ENCODE assay signal across 13 cellular contexts in genomic region chr15:64004582-64004981, GRCh38. TPM values are rescaled to one million over a fixed set of nuclear protein-coding genes. Genes with fewer than 3 reads are reported as not detected.
A peak's percentile ranks its signal among the peaks of the same experiment; 100 is the strongest.
DNase-seq lines count a peak whose midpoint lies in the region; ATAC-seq and TF ChIP-seq lines count a peak whose summit lies in the region.
"Had no signal": no experiment of that assay in that cellular context is flagged by ENCODE, and none has a peak within 500 bp of the region (broad histone marks: within the 10 kb centered on the region; RNA-seq: fewer than 3 reads in every experiment).

No MANE protein-coding gene starts in this region.

- no peaks in the 10 kb centered on the region for H3K9me3 ChIP-seq in stomach
- H3K9me3 ChIP-seq: testis had no signal

- no peaks in the 10 kb centered on the region for H3K27me3 ChIP-seq in stomach
- H3K27me3 ChIP-seq: testis had no signal

- ATAC-seq in left ventricle myocardium superior: peak; percentile 58
- no peak for ATAC-seq in GM18505 (IDR thresholded peaks at IDR 0.05; ENCODE audit: unreplicated experiment)
- ATAC-seq in GM21737 (IDR thresholded peaks at IDR 0.05; ENCODE audit: unreplicated experiment): no peak

- H3K4me3 ChIP-seq in HFF-Myc (replicated peaks; ENCODE audit: low read depth, low read length) (no peak overlapping the region), stomach (no peak overlapping the region)
- H3K4me3 ChIP-seq: testis had no signal

- no peak for TF ChIP-seq POLR2A in stomach (IDR thresholded peaks at IDR 0.05)
- no peak for TF ChIP-seq POLR2A in GM18505 (IDR thresholded peaks at IDR 0.05; ENCODE audit: borderline replicate concordance, extremely low read depth, insufficient read depth, insufficient read length)

- H3K4me1 ChIP-seq in stomach: peaks cover 12 to 62% (median 20%) of the 10 kb centered on the region in 4 donors
- H3K4me1 ChIP-seq: parathyroid adenoma, testis had no signal

- TF ChIP-seq CTCF in HFF-Myc (IDR thresholded peaks at IDR 0.05; ENCODE audit: low read depth, low read length, missing control alignments) (no peak), VCaP (conservative IDR thresholded peaks at IDR 0.05) (no peak), stomach (IDR thresholded peaks at IDR 0.05) (no peak)

- peak overlapping the region; percentile 10; the same call in 1 of the 2 replicates for H3K27ac ChIP-seq in VCaP
- peak overlapping the region in 4 of 5 donors; percentile 11 to 57 (median 54) for H3K27ac ChIP-seq in stomach
- H3K27ac ChIP-seq: parathyroid adenoma, testis had no signal

- no peaks in the 10 kb centered on the region for H3K36me3 ChIP-seq in stomach

- WGBS in stomach, 5 donors: 29 to 54% (median 46%) methylated on average over 5 of the region's 5 CpGs

- TF ChIP-seq EP300 in stomach (IDR thresholded peaks at IDR 0.05): no peak

- peak; percentile 61 for DNase-seq in HFF-Myc (ENCODE audit: extremely low read depth, low read depth)
- no peak for DNase-seq in left ventricle myocardium superior
- peak; percentile 80 for DNase-seq in stomach
- no peak for DNase-seq in NCI-H1417 (lab: John Stamatoyannopoulos, UW)
- no peak for DNase-seq in medulla oblongata (ENCODE audit: extremely low spot score)
- DNase-seq: amniotic stem cell; endodermal cell; stimulated activated CD4-positive, alpha-beta T cell treated with anti-CD3 and anti-CD28 coated beads, Interleukin-4, amount 100 ng/mL, for 24 hours; testis had no signal

- intact Hi-C loops in left ventricle myocardium superior (cut with micrococcal nuclease) (no loop called here), stomach (cut with DNase I; ENCODE audit: low total_unique reads) (no loop called here)

RNA-seq across cellular contexts. Expression of gene DAPK2, which starts 41.7 kb away (rescaled TPM):
- total RNA-seq in left ventricle myocardium superior: 43.4 TPM
- 100 to 1,000 TPM in 1 of 5 donors, 10 to 100 TPM in 3, 1 to 10 TPM in 1; 9.0 to 178 (median 16.8) TPM for total RNA-seq in stomach
- 10 to 100 TPM in 1 of 3 donors, 1 to 10 TPM in 2; 5.2 to 29.3 (median 5.3) TPM for polyA plus RNA-seq in stomach

Comparison
In these comparisons a context has a peak if more than half of its experiments do, and no peak if none do; other contexts are left out.
1. DNase-seq: peak in HFF-Myc (single experiment) and stomach (single experiment); none in left ventricle myocardium superior (single experiment), NCI-H1417 (0 of 3) and medulla oblongata (single experiment).